8 cellular contexts compared by ENCODE assay signal in the genomic region with DNA sequence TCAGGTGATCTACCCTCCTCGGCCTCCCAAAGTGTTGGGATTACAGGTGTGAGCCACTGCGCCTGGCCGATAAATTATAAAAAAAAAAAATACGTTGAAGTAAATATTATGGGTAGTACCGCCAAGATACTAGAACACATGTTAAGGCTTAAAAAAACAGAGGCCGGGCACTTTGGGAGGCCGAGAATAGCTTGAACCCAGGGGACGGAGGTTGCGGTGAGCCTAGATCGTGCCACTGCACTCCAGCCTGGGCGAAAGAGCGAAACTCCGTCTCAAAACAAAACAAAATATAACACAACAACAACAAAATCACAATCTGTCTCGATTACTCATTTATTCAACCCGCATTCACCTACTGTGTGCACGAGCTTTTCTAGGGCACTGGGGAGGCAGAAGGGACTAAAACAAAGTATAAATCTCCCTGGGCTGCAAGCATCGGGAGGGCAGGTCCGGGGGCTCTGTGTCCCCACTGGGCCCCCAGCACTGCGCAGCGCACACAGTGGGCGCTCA. TPM values are rescaled to one million over a fixed set of nuclear protein-coding genes. Genes with fewer than 3 reads are reported as not detected.
A peak's percentile ranks its signal among the peaks of the same experiment; 100 is the strongest.
DNase-seq lines count a peak whose midpoint lies in the region; ATAC-seq and TF ChIP-seq lines count a peak whose summit lies in the region.

No MANE protein-coding gene starts in this region.

- H3K79me2 ChIP-seq in PC-9 (ENCODE audit: low read depth) = peaks cover 52% of the 10 kb centered on the region

- peaks cover 12% of the 10 kb centered on the region for H4K20me1 ChIP-seq in PC-9 (ENCODE audit: insufficient read depth)

- no peaks in the 10 kb centered on the region for H3K9me3 ChIP-seq in CD4-positive, alpha-beta memory T cell (ENCODE audit: control insufficient read depth in 1 of 2, low read length in 2 of 2)
- H3K9me3 ChIP-seq in PC-9 (ENCODE audit: insufficient read depth, low read depth) (no peaks in the 10 kb centered on the region), ovary (no peaks in the 10 kb centered on the region)

- POLR2A ChIA-PET in CD4-positive, alpha-beta memory T cell (lab: Charles Lee; ENCODE audit: partially characterized antibody) = interaction anchor here (1.3 to 6.5 kb wide), 6 partner anchors 7 to 136 kb away, joined by 4 to 107 read pairs (median 10); partner anchors contain the start of genes KPTN, NAPA and ZNF541
- POLR2A ChIA-PET in PC-9 (lab: Charles Lee; ENCODE audit: unreplicated experiment) = interaction anchor here (0.8 kb wide), 1 partner anchor 59 kb away, joined by 6 read pairs; no protein-coding TSS in a partner anchor

- intact Hi-C loops in CD4-positive, alpha-beta memory T cell (cut with micrococcal nuclease) = loop anchor here (1.0 to 10.0 kb wide), 4 partner anchors 7 to 975 kb away; partner anchors contain the start of genes NAPA and NOP53
- intact Hi-C loops in PC-9 (cut with micrococcal nuclease; ENCODE audit: unreplicated experiment) (loop anchor here (1.0 to 10.0 kb wide), 6 partner anchors 7 to 333 kb away; partner anchors contain the start of genes INAFM1 and NAPA), ovary (cut with DNase I) (loop anchor here in 2 of 4 donors (10.0 kb wide), 2 partner anchors 57 to 93 kb away; partner anchors contain the start of gene NAPA (in 2 of the 2))

- peak overlapping the region; percentile 88 for H3K27ac ChIP-seq in CD4-positive, alpha-beta memory T cell (ENCODE audit: low read depth, low read length)
- peak overlapping the region; percentile 68 for H3K27ac ChIP-seq in PC-9
- peak overlapping the region; percentile 82 for H3K27ac ChIP-seq in epithelial cell of prostate
- peak overlapping the region; percentile 88 to 96 for H3K27ac ChIP-seq in ovary

- TF ChIP-seq CTCF in PC-9 (conservative IDR thresholded peaks at IDR 0.05) = no peak
- no peak for TF ChIP-seq CTCF in ovary (IDR thresholded peaks at IDR 0.05)

- peaks cover 0 to 8% of the 10 kb centered on the region in 2 donors for H3K36me3 Mint-ChIP-seq in CD4-positive, alpha-beta memory T cell

- no peaks in the 10 kb centered on the region for H3K27me3 Mint-ChIP-seq in CD4-positive, alpha-beta memory T cell

- peak overlapping the region; percentile 97 for H2AFZ ChIP-seq in PC-9

- no peaks in the 10 kb centered on the region for H3K36me3 ChIP-seq in CD4-positive, alpha-beta memory T cell (ENCODE audit: insufficient read depth, low read length)
- H3K36me3 ChIP-seq in PC-9 (ENCODE audit: low read depth) (no peaks in the 10 kb centered on the region), ovary (no peaks in the 10 kb centered on the region)

- peak overlapping the region; percentile 63 to 88 (median 77) for H3K27ac Mint-ChIP-seq in CD4-positive, alpha-beta memory T cell

- peak overlapping the region; percentile 52 to 89 for H3K4me3 ChIP-seq in CD4-positive, alpha-beta memory T cell (ENCODE audit: low read length in 2 of 2)
- H3K4me3 ChIP-seq in PC-9 = peak overlapping the region; percentile 100
- H3K4me3 ChIP-seq in ovary = peak overlapping the region; percentile 79

- H3K9me2 ChIP-seq in PC-9 (ENCODE audit: insufficient read depth) = no peaks in the 10 kb centered on the region

- CTCF ChIA-PET in CD4-positive, alpha-beta memory T cell (lab: Charles Lee; ENCODE audit: partially characterized antibody) = interaction anchor here (1.0 to 1.1 kb wide), 2 partner anchors 92 to 258 kb away, joined by 3 to 4 read pairs; partner anchors contain the start of gene DHX34
- CTCF ChIA-PET in PC-9 (lab: Charles Lee) = interaction anchor here (0.7 kb wide), 2 partner anchors 93 to 125 kb away, joined by 3 read pairs; no protein-coding TSS in a partner anchor

- peaks cover 14% of the 10 kb centered on the region; the same call in 1 of the 2 replicates for H3F3A ChIP-seq in PC-9 (ENCODE audit: insufficient read depth, low read depth)

- WGBS in ovary, 3 donors = 25 to 40% (median 28%) methylated on average over 20 to 21 of the region's 21 CpGs

- no peak for TF ChIP-seq POLR2A in ovary (IDR thresholded peaks at IDR 0.05)

- no peak for TF ChIP-seq EP300 in ovary (IDR thresholded peaks at IDR 0.05)

- peak overlapping the region; percentile 80 to 89 (median 83) for H3K4me3 Mint-ChIP-seq in CD4-positive, alpha-beta memory T cell

- BruUV-seq in PC-9 (replicated peaks; lab: Mats Ljungman, UMichigan) = no TSS peak

- H3K4me1 Mint-ChIP-seq in CD4-positive, alpha-beta memory T cell = peaks cover 17 to 29% (median 23%) of the 10 kb centered on the region in 4 donors

- DNase-seq in CD4-positive, alpha-beta memory T cell = no peak
- no peak for DNase-seq in PC-9
- DNase-seq in epithelial cell of prostate (ENCODE audit: low read depth, low spot score) = no peak
- DNase-seq in ovary = no peak
- no peak for DNase-seq in NCI-H69 (lab: John Stamatoyannopoulos, UW)
- no peak for DNase-seq in NCI-H345 treated with DMSO at 0.1 percent for 48 hours (lab: John Stamatoyannopoulos, UW; ENCODE audit: unreplicated experiment)

- no peak for ATAC-seq in GM21390 (IDR thresholded peaks at IDR 0.05; ENCODE audit: unreplicated experiment)
- ATAC-seq in HG03442 (IDR thresholded peaks at IDR 0.05; ENCODE audit: unreplicated experiment) = no peak

- H3K27me3 ChIP-seq in CD4-positive, alpha-beta memory T cell (ENCODE audit: insufficient read depth, low read length) = no peaks in the 10 kb centered on the region
- H3K27me3 ChIP-seq in PC-9 (ENCODE audit: insufficient read depth, low read depth) (no peaks in the 10 kb centered on the region), ovary (no peaks in the 10 kb centered on the region)

- no peaks in the 10 kb centered on the region for H3K9me3 Mint-ChIP-seq in CD4-positive, alpha-beta memory T cell

- H3K4me2 ChIP-seq in PC-9 = peak overlapping the region; percentile 74

- H3K4me1 ChIP-seq in CD4-positive, alpha-beta memory T cell (ENCODE audit: insufficient read depth, low read length) = peaks cover 23% of the 10 kb centered on the region
- peaks cover 11% of the 10 kb centered on the region; the same call in 1 of the 2 replicates for H3K4me1 ChIP-seq in PC-9 (replicated peaks; ENCODE audit: insufficient read depth)
- peaks cover 9% of the 10 kb centered on the region for H3K4me1 ChIP-seq in ovary (ENCODE audit: insufficient read depth)

RNA-seq across cellular contexts. Expression of gene BICRA, which starts 1.3 kb away (rescaled TPM):
- 10 to 100 TPM; 31.7 to 32.9 TPM for total RNA-seq in CD4-positive, alpha-beta memory T cell
- polyA plus RNA-seq in CD4-positive, alpha-beta memory T cell = 1 to 10 TPM in 1 of 2 donors, not detected in 1; 2.3 TPM
- total RNA-seq in PC-9 (2021) (9.6 and 14.4 TPM in 2 replicates), ovary (10 to 100 TPM in 5 of 7 donors, 1 to 10 TPM in 2; 3.7 to 21.7 (median 13.1) TPM)
- polyA plus RNA-seq in ovary = 10 to 100 TPM in 1 of 2 donors, 1 to 10 TPM in 1; 8.1 to 10.1 TPM

RNA-seq across cellular contexts. Expression of gene ZNF541, which starts 34.7 kb away (rescaled TPM):
- under 1 TPM; 0.53 to 0.79 TPM for total RNA-seq in CD4-positive, alpha-beta memory T cell
- under 1 TPM in 1 of 2 donors, not detected in 1; 0.09 TPM for polyA plus RNA-seq in CD4-positive, alpha-beta memory T cell
- not detected in 2 replicates for total RNA-seq in PC-9 (2021)
- 1 to 10 TPM in 5 of 7 donors, under 1 TPM in 2; 0.62 to 2.5 (median 1.5) TPM for total RNA-seq in ovary
- polyA plus RNA-seq in ovary = 1 to 10 TPM in 1 of 2 donors, under 1 TPM in 1; 0.97 to 1.8 TPM
